In the genomic region with DNA sequence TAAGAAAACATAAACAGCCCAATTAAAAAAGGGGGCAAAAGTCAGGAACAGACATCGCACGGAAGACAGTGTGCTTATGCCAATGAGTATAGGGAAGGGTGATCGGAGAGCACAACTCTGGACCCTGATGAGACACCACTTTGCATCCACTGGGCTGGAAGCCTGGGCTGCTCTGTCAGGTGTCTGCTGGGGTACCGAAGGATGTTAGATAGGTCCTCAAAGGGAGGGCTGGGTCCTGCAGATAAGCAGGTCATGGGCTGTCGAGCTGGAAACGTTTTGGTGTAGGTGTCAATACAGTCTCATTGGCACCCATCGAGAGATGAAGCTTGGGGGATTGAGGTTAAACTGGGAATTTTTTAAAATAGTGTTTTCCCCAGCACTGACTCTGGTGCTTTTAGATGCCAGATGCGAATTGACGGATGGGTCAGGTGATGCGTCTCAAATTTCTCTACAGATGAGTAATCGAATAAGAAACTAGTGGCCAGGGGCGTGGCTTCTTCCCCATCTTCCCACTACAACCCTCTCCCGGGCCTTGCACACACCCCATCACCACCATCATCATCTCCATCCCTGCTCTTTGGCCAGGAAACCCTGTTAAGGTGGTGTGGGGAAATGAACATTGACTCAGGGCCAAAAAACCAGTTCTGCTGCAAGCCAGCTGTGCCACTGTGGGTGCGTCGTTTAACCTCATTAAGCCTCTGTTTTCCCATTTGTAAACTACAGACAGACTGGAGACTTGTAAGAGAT, we compare ENCODE assay signal across 20 cellular contexts. TPM values are rescaled to one million over a fixed set of nuclear protein-coding genes. Genes with fewer than 3 reads are reported as not detected.
DNase-seq lines count a peak whose midpoint lies in the region; ATAC-seq and TF ChIP-seq lines count a peak whose summit lies in the region.
"Had no signal": no experiment of that assay in that cellular context is flagged by ENCODE, and none has a peak within 500 bp of the region (broad histone marks: within the 10 kb centered on the region; RNA-seq: fewer than 3 reads in every experiment).

No MANE protein-coding gene starts in this region.

- H3K9me3 Mint-ChIP-seq in CD14-positive monocyte (peaks cover 0 to 4% (median 2%) of the 10 kb centered on the region in 7 donors), GM23338 (no peaks in the 10 kb centered on the region; the same call in 2 of the 3 replicates)

- peak overlapping the region; percentile 35 to 72 (median 58) for H3K27ac Mint-ChIP-seq in CD14-positive monocyte
- H3K27ac Mint-ChIP-seq in GM23338 = no peak overlapping the region

- no peaks in the 10 kb centered on the region for H3F3A ChIP-seq in GM23338 (replicated peaks; ENCODE audit: low read depth)

- no peak overlapping the region for H3K9ac ChIP-seq in liver (ENCODE audit: low read depth in 1 of 2, low read length in 2 of 2)

- H3K4me1 Mint-ChIP-seq in CD14-positive monocyte = peaks cover 84% of the 10 kb centered on the region
- peaks cover 8% of the 10 kb centered on the region for H3K4me1 Mint-ChIP-seq in GM23338

- H3K27me3 Mint-ChIP-seq in CD14-positive monocyte (ENCODE audit: low read depth in 3 of 3) (peaks cover 0 to 3% (median 3%) of the 10 kb centered on the region in 3 donors), GM23338 (ENCODE audit: insufficient read depth, low read depth, poor library complexity) (peaks cover 5% of the 10 kb centered on the region)

- no peak for TF ChIP-seq RAD21 in liver (IDR thresholded peaks at IDR 0.05)

- H3K4me3 ChIP-seq in GM23338 (no peak overlapping the region), RWPE2 (ENCODE audit: severe bottlenecking) (no peak overlapping the region), liver (ENCODE audit: low read depth in 1 of 3, low read length in 3 of 3) (no peak overlapping the region)
- H3K4me3 ChIP-seq: left ventricle myocardium inferior, suprapubic skin had no signal

- intact Hi-C loops in CD14-positive monocyte (cut with micrococcal nuclease) = loop anchor here (5.0 kb wide), 2 partner anchors 46 to 51 kb away; a partner anchor contains a TSS

- H3K36me3 Mint-ChIP-seq in CD14-positive monocyte (peaks cover 0 to 3% of the 10 kb centered on the region in 2 donors), GM23338 (ENCODE audit: low read depth) (no peaks in the 10 kb centered on the region)

- H4K20me1 ChIP-seq in GM23338 (replicated peaks; ENCODE audit: insufficient read depth) = no peaks in the 10 kb centered on the region

- TF ChIP-seq CTCF in CD14-positive monocyte (IDR thresholded peaks at IDR 0.05) (no peak), GM23338 (conservative IDR thresholded peaks at IDR 0.05; ENCODE audit: low read depth in 2 of 2) (no peak), RWPE2 (IDR thresholded peaks at IDR 0.05; ENCODE audit: poor library complexity, severe bottlenecking) (no peak), liver (IDR thresholded peaks at IDR 0.05; ENCODE audit: low read depth, low read length, missing input control) (no peak)

- peak overlapping the region; percentile 76; the same call in 1 of the 2 replicates for H2AFZ ChIP-seq in GM23338

- ATAC-seq in GM23338 (no peak), RWPE2 (ENCODE audit: low read depth) (peak; percentile 23; the same call in 1 of the 3 replicates)
- ATAC-seq: PC-3, SK-N-SH treated with all-trans-retinoic acid at 6 μM for 48 hours had no signal

- no peak overlapping the region for H3K27ac ChIP-seq in GM23338 (ENCODE audit: low read depth)
- H3K27ac ChIP-seq in RWPE2 (ENCODE audit: poor library complexity, severe bottlenecking) = no peak overlapping the region
- H3K27ac ChIP-seq in liver (ENCODE audit: low read depth in 1 of 2, low read length in 2 of 2) = peak overlapping the region; percentile 88 to 97
- H3K27ac ChIP-seq: left ventricle myocardium inferior, suprapubic skin had no signal

- no peaks in the 10 kb centered on the region for H3K9me2 ChIP-seq in GM23338 (ENCODE audit: insufficient read depth)

- WGBS in liver = 80% methylated on average over 15 of the region's 15 CpGs

- H3K4me3 Mint-ChIP-seq in CD14-positive monocyte (peak overlapping the region in 1 of 2 donors; percentile 54), GM23338 (no peak overlapping the region)

- H3K4me1 ChIP-seq in GM23338 (ENCODE audit: insufficient read depth) (no peaks in the 10 kb centered on the region), RWPE2 (ENCODE audit: insufficient read depth, poor library complexity, severe bottlenecking) (no peaks in the 10 kb centered on the region), liver (ENCODE audit: control insufficient read depth in 4 of 4, insufficient read depth in 4 of 4, low read length in 3 of 4) (peaks cover 4 to 37% (median 22%) of the 10 kb centered on the region in 4 donors)
- H3K4me1 ChIP-seq: left ventricle myocardium inferior, suprapubic skin had no signal

- no peaks in the 10 kb centered on the region for H3K79me2 ChIP-seq in GM23338 (replicated peaks; ENCODE audit: insufficient read depth)

- H3K36me3 ChIP-seq in GM23338 (ENCODE audit: insufficient read depth) (no peaks in the 10 kb centered on the region), RWPE2 (ENCODE audit: low read depth) (no peaks in the 10 kb centered on the region), liver (ENCODE audit: control insufficient read depth in 4 of 4, insufficient read depth in 3 of 4, low read depth in 1 of 4, low read length in 3 of 4) (no peaks in the 10 kb centered on the region)
- H3K36me3 ChIP-seq: left ventricle myocardium inferior, suprapubic skin had no signal

- no peak for DNase-seq in CD14-positive monocyte (ENCODE audit: low spot score)
- DNase-seq in GM23338 (ENCODE audit: low spot score) = no peak
- DNase-seq in RWPE2 (ENCODE audit: low spot score) = no peak
- no peak for DNase-seq in OCI-M1 (lab: John Stamatoyannopoulos, UW)
- DNase-seq in NCI-H748 (lab: John Stamatoyannopoulos, UW; ENCODE audit: unreplicated experiment) = no peak
- DNase-seq in RPMI8226 = no peak
- DNase-seq: activated CD4-positive, alpha-beta T cell treated with anti-CD3 and anti-CD28 coated beads for 1 hour; activated CD8-positive, alpha-beta memory T cell treated with anti-CD3 and anti-CD28 coated beads, Interleukin-2, amount 50 U/mL, for 4 hours; activated naive CD4-positive, alpha-beta T cell treated with Interleukin-2 at 50 U/mL for 16 hours; aorta; HCEC 1CT; left ventricle myocardium inferior; NCI-H187 treated with DMSO at 0.1 percent for 48 hours; NCI-H510A treated with DMSO at 0.1 percent for 48 hours; PC-3; stimulated activated CD4-positive, alpha-beta T cell treated with anti-CD3 and anti-CD28 coated beads, Interleukin-2, amount 100 ng/mL, for 48 hours had no signal

- H3K9me3 ChIP-seq in RWPE2 (ENCODE audit: severe bottlenecking) (no peaks in the 10 kb centered on the region), liver (ENCODE audit: control insufficient read depth in 4 of 4, low read length in 3 of 4) (no peaks in the 10 kb centered on the region)
- H3K9me3 ChIP-seq: suprapubic skin had no signal

- no peak overlapping the region for H3K4me2 ChIP-seq in GM23338

- H3K27me3 ChIP-seq in GM23338 (ENCODE audit: insufficient read depth) (no peaks in the 10 kb centered on the region), RWPE2 (ENCODE audit: insufficient read depth, poor library complexity, severe bottlenecking) (peaks cover 56% of the 10 kb centered on the region), liver (ENCODE audit: control insufficient read depth in 4 of 4, insufficient read depth in 4 of 4, low read length in 3 of 4) (no peaks in the 10 kb centered on the region)

TF ChIP-seq in GM23338, 12 proteins besides CTCF, POLR2A, EP300 and RAD21 (continues in another document):
- TF ChIP-seq ZNF114 (CRISPR knock-in tag; IDR thresholded peaks at IDR 0.05) (no peak), ZNF331 (CRISPR knock-in tag; IDR thresholded peaks at IDR 0.05; ENCODE audit: low read depth) (no peak), POLR2AphosphoS5 (IDR thresholded peaks at IDR 0.05; ENCODE audit: low read depth) (no peak), CREB1 (CRISPR knock-in tag; IDR thresholded peaks at IDR 0.05; ENCODE audit: low read depth) (no peak)
- TF ChIP-seq, protein P1, sequence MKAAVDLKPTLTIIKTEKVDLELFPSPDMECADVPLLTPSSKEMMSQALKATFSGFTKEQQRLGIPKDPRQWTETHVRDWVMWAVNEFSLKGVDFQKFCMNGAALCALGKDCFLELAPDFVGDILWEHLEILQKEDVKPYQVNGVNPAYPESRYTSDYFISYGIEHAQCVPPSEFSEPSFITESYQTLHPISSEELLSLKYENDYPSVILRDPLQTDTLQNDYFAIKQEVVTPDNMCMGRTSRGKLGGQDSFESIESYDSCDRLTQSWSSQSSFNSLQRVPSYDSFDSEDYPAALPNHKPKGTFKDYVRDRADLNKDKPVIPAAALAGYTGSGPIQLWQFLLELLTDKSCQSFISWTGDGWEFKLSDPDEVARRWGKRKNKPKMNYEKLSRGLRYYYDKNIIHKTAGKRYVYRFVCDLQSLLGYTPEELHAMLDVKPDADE (IDR thresholded peaks at IDR 0.05) = no peak

TF ChIP-seq in liver, 16 proteins besides CTCF, POLR2A, EP300 and RAD21 (continues in another document):
- TF ChIP-seq NR2F2 (IDR thresholded peaks at IDR 0.05) (no peak), FOXA2 (IDR thresholded peaks at IDR 0.05) (no peak), FOXA1 (IDR thresholded peaks at IDR 0.05) (no peak), TAF1 (conservative IDR thresholded peaks at IDR 0.05) (no peak)
- TF ChIP-seq, protein P2, sequence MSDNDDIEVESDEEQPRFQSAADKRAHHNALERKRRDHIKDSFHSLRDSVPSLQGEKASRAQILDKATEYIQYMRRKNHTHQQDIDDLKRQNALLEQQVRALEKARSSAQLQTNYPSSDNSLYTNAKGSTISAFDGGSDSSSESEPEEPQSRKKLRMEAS (IDR thresholded peaks at IDR 0.05) = no peak
- TF ChIP-seq, protein P3, sequence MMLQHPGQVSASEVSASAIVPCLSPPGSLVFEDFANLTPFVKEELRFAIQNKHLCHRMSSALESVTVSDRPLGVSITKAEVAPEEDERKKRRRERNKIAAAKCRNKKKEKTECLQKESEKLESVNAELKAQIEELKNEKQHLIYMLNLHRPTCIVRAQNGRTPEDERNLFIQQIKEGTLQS (IDR thresholded peaks at IDR 0.05) = no peak

RNA-seq across cellular contexts. Expression of a gene that starts 47.8 kb away (rescaled TPM):
- 100 to 1,000 TPM; 157 to 187 TPM for polyA plus RNA-seq in CD14-positive monocyte
- 1.4 and 2.8 TPM in 2 replicates for total RNA-seq in GM23338 (2014; rRNA removed; shearing (Covaris generic))
- polyA plus RNA-seq in GM23338 (2016; fragmentation: Nextera tagmentation; extraction: Ambion mirVana) = 0.47 and 1.3 TPM in 2 replicates
- total RNA-seq in liver = 10 to 100 TPM; 17.1 to 25.8 TPM
- 1 to 10 TPM; 5.1 to 7.6 TPM for polyA plus RNA-seq in liver
- total RNA-seq: osteocyte, PC-3 had no signal

RNA-seq across cellular contexts. Expression of a gene that starts 51.7 kb away (rescaled TPM):
- polyA plus RNA-seq in CD14-positive monocyte = 1,000 to 10,000 TPM; 1,132 to 1,312 TPM
- total RNA-seq in GM23338 (2014; rRNA removed; shearing (Covaris generic)) = 329 and 388 TPM in 2 replicates
- 1,008 and 1,053 TPM in 2 replicates for polyA plus RNA-seq in GM23338 (2016; fragmentation: Nextera tagmentation; extraction: Ambion mirVana)
- 100 to 1,000 TPM; 186 to 195 TPM for total RNA-seq in liver
- polyA plus RNA-seq in liver = 100 to 1,000 TPM; 466 to 576 TPM

RNA-seq across cellular contexts. Expression of a gene that starts 51.9 kb away (rescaled TPM):
- polyA plus RNA-seq in CD14-positive monocyte (10 to 100 TPM; 28.2 to 30.0 TPM), GM23338 (2016; fragmentation: Nextera tagmentation; extraction: Ambion mirVana) (47.5 and 51.1 TPM in 2 replicates), liver (10 to 100 TPM; 12.1 to 12.4 TPM)
- 61.0 and 69.4 TPM in 2 replicates for total RNA-seq in GM23338 (2014; rRNA removed; shearing (Covaris generic))
- total RNA-seq in liver = 10 to 100 TPM; 12.0 to 12.4 TPM

Comparison
In these comparisons a context has a peak if more than half of its experiments do, and no peak if none do; other contexts are left out.
1. H3K27ac ChIP-seq: peak in liver (2 of 2); none in GM23338 (single experiment) and RWPE2 (single experiment).
2. RNA of a gene that starts 47.8 kb away (polyA plus RNA-seq): 157 to 187 TPM in CD14-positive monocyte; 5.1 to 7.6 TPM in liver and 0.47 to 1.3 TPM in GM23338; every median in the first group is over 10 times any median in the second.